In the genomic region with DNA sequence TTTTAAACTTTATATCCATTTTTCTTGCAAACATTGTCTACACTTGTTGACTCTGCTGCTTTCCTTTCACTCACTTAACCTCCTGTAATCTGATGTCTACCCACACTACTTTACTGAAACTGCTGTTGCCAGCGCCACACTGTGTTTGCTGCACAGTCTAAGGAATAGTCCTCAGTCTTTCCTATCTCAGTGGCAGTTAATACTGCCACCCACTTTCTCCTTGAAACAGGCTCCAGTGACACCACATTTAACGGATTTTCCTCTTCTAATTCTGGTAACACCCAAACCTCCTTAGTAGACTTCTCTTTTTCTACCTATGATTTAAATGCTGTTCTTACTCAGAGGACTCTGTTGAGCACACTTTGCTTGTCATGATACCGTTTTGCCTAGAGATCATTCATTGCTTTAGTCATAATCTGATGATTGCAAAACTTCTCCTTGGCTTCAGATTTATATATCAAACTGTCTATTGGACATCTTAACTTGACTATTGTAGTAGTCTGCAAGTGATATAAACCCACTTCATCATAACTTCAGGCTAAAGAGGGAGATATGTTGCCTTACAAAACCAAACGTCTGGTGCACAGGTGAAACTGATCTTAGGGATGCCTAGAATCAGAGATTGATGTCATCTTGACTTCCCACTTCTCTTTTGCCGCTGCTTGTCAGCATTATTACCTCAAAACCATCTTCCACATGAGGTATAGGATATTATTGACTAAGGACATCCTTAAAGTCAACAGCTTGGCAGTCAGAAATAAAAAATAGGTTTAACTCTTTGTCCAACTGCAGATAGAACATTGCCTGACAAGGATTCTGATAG, we compare ENCODE assay signal across 9 cellular contexts.
DNase-seq lines count a peak whose midpoint lies in the region; ATAC-seq and FAIRE-seq lines count a peak whose summit lies in the region.
"Had no signal": no experiment of that assay in that cellular context is flagged by ENCODE, and none has a peak within 500 bp of the region (broad histone marks: within the 10 kb centered on the region; RNA-seq: fewer than 3 reads in every experiment).

No MANE protein-coding gene starts in this region.

- POLR2A ChIA-PET in activated CD4-positive, alpha-beta T cell treated with anti-CD3 and anti-CD28 coated beads for 36 hours (lab: Charles Lee), result interaction anchor here (0.6 kb wide), 1 partner anchor 72 kb away, joined by 6 read pairs; no protein-coding TSS in a partner anchor

- FAIRE-seq in HTR-8/SVneo (lab: Jason Lieb, UNC), result peak; percentile 75

- H3K27ac Mint-ChIP-seq in activated CD4-positive, alpha-beta T cell treated with anti-CD3 and anti-CD28 coated beads for 36 hours, result peak overlapping the region; percentile 94
- H3K27ac Mint-ChIP-seq in activated naive CD4-positive, alpha-beta T cell treated with anti-CD3 and anti-CD28 coated beads for 36 hours, result peak overlapping the region; percentile 91
- H3K27ac Mint-ChIP-seq in stimulated activated memory B cell treated with anti-CD40 and anti-IgM and Interleukin-4, amounts not matched to agents 10 μg/mL and 1 μg/mL and 100 μg/mL, for 72 hours, result peak overlapping the region; percentile 80

- peak; percentile 91 for ATAC-seq in activated CD4-positive, alpha-beta T cell treated with anti-CD3 and anti-CD28 coated beads for 36 hours
- peak; percentile 80 for ATAC-seq in stimulated activated memory B cell treated with anti-CD40 and anti-IgM and Interleukin-4, amounts not matched to agents 10 μg/mL and 1 μg/mL and 100 μg/mL, for 72 hours

- peak overlapping the region; percentile 59 for H3K4me3 Mint-ChIP-seq in activated CD4-positive, alpha-beta T cell treated with anti-CD3 and anti-CD28 coated beads for 36 hours
- peak overlapping the region; percentile 54 for H3K4me3 Mint-ChIP-seq in activated naive CD4-positive, alpha-beta T cell treated with anti-CD3 and anti-CD28 coated beads for 36 hours
- H3K4me3 Mint-ChIP-seq in stimulated activated memory B cell treated with anti-CD40 and anti-IgM and Interleukin-4, amounts not matched to agents 10 μg/mL and 1 μg/mL and 100 μg/mL, for 72 hours, result peak overlapping the region; percentile 33

- CTCF ChIA-PET in activated CD4-positive, alpha-beta T cell treated with anti-CD3 and anti-CD28 coated beads for 36 hours (lab: Charles Lee), result interaction anchor here (0.6 to 1.3 kb wide), 7 partner anchors 10 to 212 kb away, joined by 3 to 7 read pairs (median 3); no protein-coding TSS in a partner anchor
- CTCF ChIA-PET in activated naive CD4-positive, alpha-beta T cell treated with anti-CD3 and anti-CD28 coated beads for 36 hours (lab: Charles Lee), result interaction anchor here (1.4 to 4.3 kb wide), 2 partner anchors 16 to 24 kb away, joined by 4 to 18 read pairs; no protein-coding TSS in a partner anchor

- H3K27me3 Mint-ChIP-seq in activated CD4-positive, alpha-beta T cell treated with anti-CD3 and anti-CD28 coated beads for 36 hours, result no peaks in the 10 kb centered on the region
- H3K27me3 Mint-ChIP-seq in activated naive CD4-positive, alpha-beta T cell treated with anti-CD3 and anti-CD28 coated beads for 36 hours (ENCODE audit: low read depth), result no peaks in the 10 kb centered on the region
- no peaks in the 10 kb centered on the region for H3K27me3 Mint-ChIP-seq in stimulated activated memory B cell treated with anti-CD40 and anti-IgM and Interleukin-4, amounts not matched to agents 10 μg/mL and 1 μg/mL and 100 μg/mL, for 72 hours

- intact Hi-C loops in activated CD4-positive, alpha-beta T cell treated with anti-CD3 and anti-CD28 coated beads for 36 hours (cut with DNase I, micrococcal nuclease), result loop anchor here (1.0 to 2.0 kb wide), 5 partner anchors 21 to 77 kb away; no protein-coding TSS in a partner anchor
- intact Hi-C loops in activated naive CD4-positive, alpha-beta T cell treated with anti-CD3 and anti-CD28 coated beads for 36 hours (cut with micrococcal nuclease), result loop anchor here (1.0 to 2.0 kb wide), 8 partner anchors 21 to 149 kb away; no protein-coding TSS in a partner anchor

- DNase-seq in activated CD4-positive, alpha-beta T cell treated with anti-CD3 and anti-CD28 coated beads for 36 hours, result peak; percentile 66
- no peak for DNase-seq in activated CD4-positive, alpha-beta T cell treated with anti-CD3 and anti-CD28 coated beads for 1 hour
- DNase-seq in HTR-8/SVneo (ENCODE audit: insufficient read length, low spot score) (no peak), islet precursor cell (no peak), RPMI8226 (no peak), NCI-H2107 (lab: John Stamatoyannopoulos, UW) (no peak)
- DNase-seq in activated naive CD4-positive, alpha-beta T cell treated with anti-CD3 and anti-CD28 coated beads for 36 hours, result peak; percentile 67
- DNase-seq: 8988T had no signal

- H3K4me1 Mint-ChIP-seq in activated CD4-positive, alpha-beta T cell treated with anti-CD3 and anti-CD28 coated beads for 36 hours, result peaks cover 69% of the 10 kb centered on the region
- H3K4me1 Mint-ChIP-seq in activated naive CD4-positive, alpha-beta T cell treated with anti-CD3 and anti-CD28 coated beads for 36 hours (ENCODE audit: low read depth), result peaks cover 67% of the 10 kb centered on the region
- peaks cover 56% of the 10 kb centered on the region for H3K4me1 Mint-ChIP-seq in stimulated activated memory B cell treated with anti-CD40 and anti-IgM and Interleukin-4, amounts not matched to agents 10 μg/mL and 1 μg/mL and 100 μg/mL, for 72 hours

- peaks cover 36% of the 10 kb centered on the region for H3K36me3 Mint-ChIP-seq in activated CD4-positive, alpha-beta T cell treated with anti-CD3 and anti-CD28 coated beads for 36 hours (ENCODE audit: low read depth)
- H3K36me3 Mint-ChIP-seq in activated naive CD4-positive, alpha-beta T cell treated with anti-CD3 and anti-CD28 coated beads for 36 hours (ENCODE audit: low read depth), result peaks cover 27% of the 10 kb centered on the region
- H3K36me3 Mint-ChIP-seq in stimulated activated memory B cell treated with anti-CD40 and anti-IgM and Interleukin-4, amounts not matched to agents 10 μg/mL and 1 μg/mL and 100 μg/mL, for 72 hours, result peaks cover 38% of the 10 kb centered on the region

- no peaks in the 10 kb centered on the region for H3K9me3 Mint-ChIP-seq in activated CD4-positive, alpha-beta T cell treated with anti-CD3 and anti-CD28 coated beads for 36 hours (ENCODE audit: low read depth)
- no peaks in the 10 kb centered on the region for H3K9me3 Mint-ChIP-seq in activated naive CD4-positive, alpha-beta T cell treated with anti-CD3 and anti-CD28 coated beads for 36 hours
- H3K9me3 Mint-ChIP-seq in stimulated activated memory B cell treated with anti-CD40 and anti-IgM and Interleukin-4, amounts not matched to agents 10 μg/mL and 1 μg/mL and 100 μg/mL, for 72 hours, result no peaks in the 10 kb centered on the region

Comparison
In these comparisons a context has a peak if more than half of its experiments do, and no peak if none do; other contexts are left out.
1. DNase-seq: peak in activated CD4-positive, alpha-beta T cell treated with anti-CD3 and anti-CD28 coated beads for 36 hours (single experiment) and activated naive CD4-positive, alpha-beta T cell treated with anti-CD3 and anti-CD28 coated beads for 36 hours (single experiment); none in activated CD4-positive, alpha-beta T cell treated with anti-CD3 and anti-CD28 coated beads for 1 hour (single experiment), HTR-8/SVneo (single experiment), islet precursor cell (single experiment), RPMI8226 (single experiment) and NCI-H2107 (single experiment).
2. Peak in every context shown above with its lines, with median percentiles within 50 percentile points of each other: H3K27ac Mint-ChIP-seq and H3K4me3 Mint-ChIP-seq.